Comparison of ENCODE assay signal across 8 cellular contexts in genomic region chr3:45760878-45761711, GRCh38. TPM values are rescaled to one million over a fixed set of nuclear protein-coding genes. Genes with fewer than 3 reads are reported as not detected.
DNase-seq lines count a peak whose midpoint lies in the region; ATAC-seq and TF ChIP-seq lines count a peak whose summit lies in the region.
"Had no signal": no experiment of that assay in that cellular context is flagged by ENCODE, and none has a peak within 500 bp of the region (broad histone marks: within the 10 kb centered on the region; RNA-seq: fewer than 3 reads in every experiment).

No MANE protein-coding gene starts in this region.

- in situ Hi-C loops in SK-MEL-5 (cut with HindIII; ENCODE audit: low pct_unique_long_range_greater_than_20kb, low sequenced_read_pairs), result no loop called here

- no peak overlapping the region for H3K27ac Mint-ChIP-seq in MCF 10A (ENCODE audit: low read depth, unreplicated experiment)
- H3K27ac Mint-ChIP-seq: activated naive CD8-positive, alpha-beta T cell had no signal

- intact Hi-C loops in MCF 10A (cut with micrococcal nuclease), result loop anchor here (1.0 to 10.0 kb wide), 7 partner anchors 56 to 614 kb away; partner anchors contain the start of gene CCR5

- ATAC-seq in GM19463 (IDR thresholded peaks at IDR 0.05; ENCODE audit: unreplicated experiment), result no peak

- no peak overlapping the region for H3K4me3 Mint-ChIP-seq in MCF 10A (ENCODE audit: unreplicated experiment)
- H3K4me3 Mint-ChIP-seq: activated naive CD8-positive, alpha-beta T cell had no signal

- peaks cover 6% of the 10 kb centered on the region for H3K4me1 Mint-ChIP-seq in MCF 10A (ENCODE audit: insufficient read depth, unreplicated experiment)

- CTCF ChIA-PET in MCF 10A (lab: Yijun Ruan, JAX), result interaction anchor here (0.5 to 5.7 kb wide), 28 partner anchors 10 to 1100 kb away, joined by 3 to 92 read pairs (median 4); no protein-coding TSS in a partner anchor

- POLR2A ChIA-PET in MCF 10A (lab: Yijun Ruan, JAX), result interaction anchor here (1.6 to 1.8 kb wide), 2 partner anchors 12 to 72 kb away, joined by 4 read pairs; no protein-coding TSS in a partner anchor

- no TSS peak for BruUV-seq in MCF 10A (replicated peaks; lab: Mats Ljungman, UMichigan)

- no peaks in the 10 kb centered on the region for H3K36me3 Mint-ChIP-seq in MCF 10A (ENCODE audit: insufficient read depth, unreplicated experiment)
- H3K36me3 Mint-ChIP-seq: activated naive CD8-positive, alpha-beta T cell had no signal

- no peaks in the 10 kb centered on the region for H3K9me3 Mint-ChIP-seq in MCF 10A (ENCODE audit: unreplicated experiment)

- peak; percentile 75 for TF ChIP-seq CTCF in MCF 10A (IDR thresholded peaks at IDR 0.05; ENCODE audit: unreplicated experiment)

- no peaks in the 10 kb centered on the region for H3K27me3 Mint-ChIP-seq in MCF 10A (ENCODE audit: insufficient read depth, unreplicated experiment)
- H3K27me3 Mint-ChIP-seq: activated naive CD8-positive, alpha-beta T cell had no signal

- DNase-seq in GF-D8 (lab: John Stamatoyannopoulos, UW), result peak; percentile 16
- peak; percentile 53 for DNase-seq in LoVo (ENCODE audit: low spot score)
- DNase-seq in SK-MEL-5 (ENCODE audit: low read depth, low spot score), result peak; percentile 74
- peak; percentile 62 for DNase-seq in MCF 10A (ENCODE audit: unreplicated experiment)
- peak; percentile 49 for DNase-seq in inferior parietal cortex (ENCODE audit: extremely low spot score)
- peak; percentile 39 to 48 for DNase-seq in stimulated activated CD4-positive, alpha-beta T cell treated with anti-CD3 and anti-CD28 coated beads, Interleukin-2, amount 100 ng/mL, for 24 hours

RNA-seq across cellular contexts. Expression of gene SLC6A20, which starts 35.2 kb away (rescaled TPM):
- total RNA-seq in SK-MEL-5 (2014; rRNA removed; shearing (Covaris generic)), result not detected in 2 replicates
- not detected in 2 replicates for polyA plus RNA-seq in SK-MEL-5 (2015; cell fraction: cytosol; rRNA removed)
- polyA plus RNA-seq in SK-MEL-5 (2015; cell fraction: nucleus; rRNA removed), result not detected in 2 replicates
- total RNA-seq in MCF 10A (2022), result not detected in 2 replicates

Comparison
In these comparisons a context has a peak if more than half of its experiments do, and no peak if none do; other contexts are left out.
1. DNase-seq: peak in every context shown above with its lines; median percentile 74 in SK-MEL-5; 62 in MCF 10A; 53 in LoVo; 49 in inferior parietal cortex; 44 in stimulated activated CD4-positive, alpha-beta T cell treated with anti-CD3 and anti-CD28 coated beads, Interleukin-2, amount 100 ng/mL, for 24 hours; 16 in GF-D8.